Comparison of ENCODE assay signal across 8 cellular contexts in the genomic region with DNA sequence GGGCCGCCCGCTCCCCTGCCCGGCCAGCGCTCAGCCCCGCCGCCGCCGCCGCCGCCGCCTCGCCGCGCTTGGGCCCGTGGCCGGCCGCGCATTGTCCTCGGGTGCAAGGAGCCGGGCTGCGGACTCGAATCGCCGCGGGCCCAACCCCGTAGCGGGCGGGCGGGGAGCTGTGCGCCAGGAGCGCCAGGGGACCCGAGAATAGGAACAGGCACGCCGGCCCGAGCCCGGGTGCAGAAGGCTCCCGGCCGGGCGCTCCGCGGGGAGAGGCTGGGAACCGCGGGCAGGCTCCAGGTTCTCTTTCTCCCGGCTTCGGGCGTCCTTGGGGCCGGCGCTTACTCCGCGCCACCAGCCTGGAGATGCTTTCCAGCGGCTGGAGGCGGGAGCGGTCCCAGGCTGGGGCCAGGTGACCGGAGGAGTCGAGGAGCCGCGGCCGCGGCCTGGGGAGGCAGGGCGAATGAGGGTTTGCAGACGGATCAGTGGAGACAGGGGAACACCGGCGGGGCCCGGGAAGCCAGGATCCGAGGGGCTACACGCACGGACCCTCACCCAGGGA. TPM values are rescaled to one million over a fixed set of nuclear protein-coding genes. Genes with fewer than 3 reads are reported as not detected.
A peak's percentile ranks its signal among the peaks of the same experiment; 100 is the strongest.
DNase-seq lines count a peak whose midpoint lies in the region; ATAC-seq and TF ChIP-seq lines count a peak whose summit lies in the region.

No MANE protein-coding gene starts in this region.

- peak overlapping the region; percentile 83 for H3K9ac ChIP-seq in adipocyte (ENCODE audit: low read length)

- intact Hi-C loops in gastrocnemius medialis (cut with DNase I; ENCODE audit: low total_unique reads): loop anchor here (1.0 to 5.0 kb wide), 7 partner anchors 47 to 260 kb away; a partner anchor contains a TSS

- peaks cover 42% of the 10 kb centered on the region for H3K4me1 ChIP-seq in adipocyte (ENCODE audit: control insufficient read depth, insufficient read depth, low read length)
- peaks cover 12% of the 10 kb centered on the region for H3K4me1 ChIP-seq in iPS DF 6.9 (ENCODE audit: control insufficient read depth, insufficient read depth, low read length)
- H3K4me1 ChIP-seq in gastrocnemius medialis: peaks cover 38% of the 10 kb centered on the region in 2 donors

- peaks cover 4% of the 10 kb centered on the region for H3K27me3 ChIP-seq in adipocyte (replicated peaks; ENCODE audit: control insufficient read depth, insufficient read depth, low read length)
- H3K27me3 ChIP-seq in iPS DF 6.9 (ENCODE audit: control insufficient read depth, insufficient read depth, low read length): peaks cover 44% of the 10 kb centered on the region
- no peaks in the 10 kb centered on the region for H3K27me3 ChIP-seq in gastrocnemius medialis

- no peak for TF ChIP-seq POLR2A in gastrocnemius medialis (IDR thresholded peaks at IDR 0.05)

- H3K36me3 ChIP-seq in adipocyte (ENCODE audit: control insufficient read depth, insufficient read depth, low read length, severe bottlenecking): no peaks in the 10 kb centered on the region
- H3K36me3 ChIP-seq in iPS DF 6.9 (ENCODE audit: control insufficient read depth, insufficient read depth, low read length): no peaks in the 10 kb centered on the region
- no peaks in the 10 kb centered on the region for H3K36me3 ChIP-seq in gastrocnemius medialis

- H3K4me3 ChIP-seq in adipocyte (ENCODE audit: low read length) (peak overlapping the region; percentile 84), iPS DF 6.9 (ENCODE audit: low read length) (peak overlapping the region; percentile 34; the same call in 1 of the 2 replicates), gastrocnemius medialis (peak overlapping the region; percentile 62 to 90 (median 70))

- peak; percentile 28 to 47 for ATAC-seq in gastrocnemius medialis

- TF ChIP-seq CTCF in gastrocnemius medialis (IDR thresholded peaks at IDR 0.05 in 4 of 5, conservative IDR thresholded peaks at IDR 0.05 in 1 of 5): no peak

- DNase-seq in DMS153 treated with DMSO at 0.1 percent for 48 hours (lab: John Stamatoyannopoulos, UW; ENCODE audit: unreplicated experiment) (peak; percentile 3), DMS153 (lab: John Stamatoyannopoulos, UW) (no peak), HuH-7 (ENCODE audit: low spot score) (peak; percentile 44), adipocyte (ENCODE audit: low read depth) (peak; percentile 58), iPS DF 6.9 (ENCODE audit: low read depth, low spot score) (no peak), gastrocnemius medialis (peak in 1 of 2 donors; percentile 46), HPDE6-E6E7 (ENCODE audit: extremely low spot score) (no peak), NCI-H146 treated with DMSO at 0.1 percent for 48 hours (lab: John Stamatoyannopoulos, UW; ENCODE audit: unreplicated experiment) (no peak)

- WGBS in iPS DF 6.9 (ENCODE audit: insufficient coverage, insufficient read length): no CpG with 5 or more reads among the region's 67 CpGs

- in situ Hi-C loops in gastrocnemius medialis (cut with MboI; ENCODE audit: low sequenced_read_pairs in 4 of 4): loop anchor here (5.0 to 10.0 kb wide), 3 partner anchors 180 to 240 kb away; no protein-coding TSS in a partner anchor

- no peaks in the 10 kb centered on the region for H3K9me3 ChIP-seq in adipocyte (ENCODE audit: control insufficient read depth, low read length)
- H3K9me3 ChIP-seq in iPS DF 6.9 (ENCODE audit: control insufficient read depth, insufficient read depth, low read length): no peaks in the 10 kb centered on the region
- H3K9me3 ChIP-seq in gastrocnemius medialis: no peaks in the 10 kb centered on the region

- no peak overlapping the region for H3K27ac ChIP-seq in iPS DF 6.9 (ENCODE audit: low read length)
- peak overlapping the region; percentile 88 to 99 (median 91) for H3K27ac ChIP-seq in gastrocnemius medialis

RNA-seq across cellular contexts. Expression of a gene that starts 0.6 kb away (rescaled TPM):
- total RNA-seq in gastrocnemius medialis: 10 to 100 TPM in 1 of 4 donors, 1 to 10 TPM in 3; 3.7 to 11.7 (median 6.0) TPM

RNA-seq across cellular contexts. Expression of a gene that starts 53.8 kb away (rescaled TPM):
- 10 to 100 TPM in 1 of 4 donors, 1 to 10 TPM in 3; 6.3 to 11.2 (median 9.4) TPM for total RNA-seq in gastrocnemius medialis

Comparison
In these comparisons a context has a peak if more than half of its experiments do, and no peak if none do; other contexts are left out.
1. DNase-seq: peak in DMS153 treated with DMSO at 0.1 percent for 48 hours (single experiment), HuH-7 (single experiment) and adipocyte (single experiment); none in DMS153 (single experiment), iPS DF 6.9 (single experiment), HPDE6-E6E7 (single experiment) and NCI-H146 treated with DMSO at 0.1 percent for 48 hours (single experiment).
2. H3K4me3 ChIP-seq: peak in every context shown above with its lines; median percentile 84 in adipocyte; 70 in gastrocnemius medialis; 34 in iPS DF 6.9.